Comparison of ENCODE assay signal across 22 cellular contexts in genomic region chr13:66513728-66514127, GRCh38.
A peak's percentile ranks its signal among the peaks of the same experiment; 100 is the strongest.
DNase-seq lines count a peak whose midpoint lies in the region; TF ChIP-seq lines count a peak whose summit lies in the region.
"Had no signal": no experiment of that assay in that cellular context is flagged by ENCODE, and none has a peak within 500 bp of the region (broad histone marks: within the 10 kb centered on the region; RNA-seq: fewer than 3 reads in every experiment).

No MANE protein-coding gene starts in this region.

- CTCF ChIA-PET in HEK293T (lab: Yijun Ruan, JAX): interaction anchor here (0.6 to 0.7 kb wide), 2 partner anchors 11 to 106 kb away, joined by 3 read pairs; no protein-coding TSS in a partner anchor

- peak overlapping the region; percentile 74 for H2AFZ ChIP-seq in SU-DHL-6 (ENCODE audit: low read depth, low read length, severe bottlenecking)

- POLR2A ChIA-PET in HEK293T (lab: Yijun Ruan, JAX): no interaction called here

- no peak overlapping the region for H3K4me3 ChIP-seq in SU-DHL-6 (ENCODE audit: insufficient read depth, low read length, poor library complexity, severe bottlenecking)
- H3K4me3 ChIP-seq: cardiac muscle cell, vagina had no signal

- H3K27me3 ChIP-seq in SU-DHL-6 (ENCODE audit: low read length): no peaks in the 10 kb centered on the region
- H3K27me3 ChIP-seq: cardiac muscle cell, foreskin keratinocyte, vagina had no signal

- no peak for TF ChIP-seq CTCF in SU-DHL-6 (IDR thresholded peaks at IDR 0.05; ENCODE audit: insufficient read depth, low read length, poor library complexity, severe bottlenecking)

- H3K36me3 ChIP-seq in SU-DHL-6 (ENCODE audit: low read length): no peaks in the 10 kb centered on the region
- H3K36me3 ChIP-seq: cardiac muscle cell, vagina had no signal

- in situ Hi-C loops in ACHN (cut with HindIII; ENCODE audit: low pct_ligation_motif_present, low pct_unique_long_range_greater_than_20kb, low sequenced_read_pairs): no loop called here

- H3K79me2 ChIP-seq in SU-DHL-6 (ENCODE audit: insufficient read depth, low read length): no peaks in the 10 kb centered on the region

- no peaks in the 10 kb centered on the region for H4K20me1 ChIP-seq in SU-DHL-6 (ENCODE audit: low read depth, low read length)

- H3F3A ChIP-seq in SU-DHL-6 (ENCODE audit: insufficient read depth): no peaks in the 10 kb centered on the region

- no peak overlapping the region for H3K4me2 ChIP-seq in SU-DHL-6 (ENCODE audit: low read depth, low read length, poor library complexity, severe bottlenecking)

- DNase-seq in H4 (ENCODE audit: low spot score) (peak; percentile 6), fibroblast of gingiva (ENCODE audit: low read depth) (peak; percentile 27), non-pigmented ciliary epithelial cell (ENCODE audit: low read depth) (peak; percentile 34), ACHN (no peak), OCI-M2 (lab: John Stamatoyannopoulos, UW; ENCODE audit: unreplicated experiment) (no peak), HEK293T (ENCODE audit: extremely low spot score) (no peak)
- DNase-seq in stimulated activated CD4-positive, alpha-beta T cell treated with anti-CD3 and anti-CD28 coated beads, Interleukin-4, amount 100 ng/mL, for 24 hours: no peak
- DNase-seq: activated CD4-positive, alpha-beta T cell treated with anti-CD3 and anti-CD28 coated beads for 48 hours; activated CD8-positive, alpha-beta memory T cell treated with anti-CD3 and anti-CD28 coated beads, Interleukin-2, amount 50 U/mL, for 4 hours; COR-L47; effector CD8-positive, alpha-beta T cell; foreskin keratinocyte; H9; left ventricle myocardium superior; NCI-H446; posterior cingulate gyrus; SHP77 treated with DMSO at 0.1 percent for 48 hours; stimulated activated naive CD8-positive, alpha-beta T cell treated with anti-CD3 and anti-CD28 coated beads, Interleukin-15, amount 100 ng/mL, for 72 hours; T-helper 9 cell had no signal

- H3K9me3 ChIP-seq in SU-DHL-6 (ENCODE audit: insufficient read depth, low read length): no peaks in the 10 kb centered on the region
- H3K9me3 ChIP-seq: vagina had no signal

- H3K27ac ChIP-seq in SU-DHL-6 (ENCODE audit: low read depth, low read length): no peak overlapping the region
- H3K27ac ChIP-seq: cardiac muscle cell, foreskin keratinocyte, vagina had no signal

- no peak overlapping the region for H3K9ac ChIP-seq in SU-DHL-6 (ENCODE audit: low read length)

- H3K9me2 ChIP-seq in SU-DHL-6 (replicated peaks; ENCODE audit: insufficient read depth, low read length): no peaks in the 10 kb centered on the region

TF ChIP-seq in HEK293T, 16 proteins besides CTCF, POLR2A, EP300 and RAD21:
- TF ChIP-seq TARDBP (IDR thresholded peaks at IDR 0.05): no peak
- TF ChIP-seq L3MBTL2 (conservative IDR thresholded peaks at IDR 0.05): no peak

Comparison
In these comparisons a context has a peak if more than half of its experiments do, and no peak if none do; other contexts are left out.
1. DNase-seq: peak in H4 (single experiment), fibroblast of gingiva (single experiment) and non-pigmented ciliary epithelial cell (single experiment); none in ACHN (single experiment), OCI-M2 (single experiment), HEK293T (single experiment) and stimulated activated CD4-positive, alpha-beta T cell treated with anti-CD3 and anti-CD28 coated beads, Interleukin-4, amount 100 ng/mL, for 24 hours (single experiment).